Comparison of ENCODE assay signal across 1 cellular context in the genomic region with DNA sequence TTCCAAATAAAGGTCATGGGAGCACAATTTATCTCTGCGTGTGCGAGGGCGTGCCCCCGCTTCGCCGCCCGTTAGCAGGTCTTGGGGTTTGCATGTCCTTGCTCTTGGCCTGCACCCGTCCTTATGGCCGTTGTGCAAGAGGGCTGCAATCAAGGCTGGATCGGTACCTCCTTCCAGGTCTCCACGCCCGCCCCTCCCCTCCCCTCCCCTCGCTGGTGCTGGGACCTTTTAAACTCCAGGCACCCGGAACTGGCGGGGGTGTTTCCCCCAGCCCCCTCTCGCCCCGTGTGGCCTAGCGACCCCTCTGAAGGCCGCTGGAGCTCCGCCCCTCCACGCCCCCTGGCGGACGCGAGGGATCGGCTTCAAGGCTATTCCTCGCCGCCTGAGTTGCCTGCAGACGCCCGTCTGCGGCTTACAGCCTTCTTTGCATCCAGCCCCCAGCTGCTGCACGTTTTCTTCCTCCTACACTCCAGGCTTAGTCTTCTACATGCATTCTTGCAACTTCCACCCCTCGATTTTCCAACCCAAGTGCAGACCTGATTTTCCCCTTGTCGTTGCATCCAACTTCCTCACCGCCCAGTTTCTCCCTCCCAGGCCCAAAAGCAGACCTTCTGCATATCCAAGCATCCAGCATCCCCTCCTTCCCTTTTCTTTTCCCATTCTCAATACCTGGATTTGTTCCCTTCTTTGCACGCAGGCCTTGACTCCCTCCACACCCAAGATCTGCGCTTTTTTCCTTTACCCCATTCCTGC.
A peak's percentile ranks its signal among the peaks of the same experiment; 100 is the strongest.
TF ChIP-seq lines count a peak whose summit lies in the region.

No MANE protein-coding gene starts in this region.

TF ChIP-seq in HepG2, 621 proteins besides CTCF, POLR2A, EP300 and RAD21 (continued from another document and continues in another):
- TF ChIP-seq CBX5 (CRISPR knock-in tag; IDR thresholded peaks at IDR 0.05; ENCODE audit: borderline replicate concordance) (peak; percentile 79; the same call in 1 of the 2 replicates), NAIF1 (CRISPR knock-in tag; IDR thresholded peaks at IDR 0.05; ENCODE audit: borderline replicate concordance) (no peak; the same call in 1 of the 2 replicates), ZNF460 (CRISPR knock-in tag; IDR thresholded peaks at IDR 0.05; ENCODE audit: borderline replicate concordance) (no peak), RNF2 (conservative IDR thresholded peaks at IDR 0.05; ENCODE audit: low read depth) (no peak), HMGA1 (CRISPR knock-in tag; conservative IDR thresholded peaks at IDR 0.05) (no peak), ZGPAT (CRISPR knock-in tag; IDR thresholded peaks at IDR 0.05) (peak; percentile 96), ARHGAP35 (CRISPR knock-in tag; IDR thresholded peaks at IDR 0.05; ENCODE audit: borderline replicate concordance) (no peak), SMYD3 (CRISPR knock-in tag; IDR thresholded peaks at IDR 0.05) (0 out of 2 replicates have a peak, but pooled peaks have one; percentile 34), E2F2 (CRISPR knock-in tag; IDR thresholded peaks at IDR 0.05; ENCODE audit: borderline replicate concordance) (0 out of 2 replicates have a peak, but pooled peaks have one; percentile 11), HDAC6 (IDR thresholded peaks at IDR 0.05; ENCODE audit: low read depth, low read length) (no peak), ZNF552 (CRISPR knock-in tag; IDR thresholded peaks at IDR 0.05; ENCODE audit: borderline replicate concordance) (peak; percentile 45; the same call in 1 of the 2 replicates), NCOA1 (CRISPR knock-in tag; IDR thresholded peaks at IDR 0.05) (peak; percentile 59; the same call in 1 of the 2 replicates), ZNF619 (CRISPR knock-in tag; IDR thresholded peaks at IDR 0.05) (no peak; the same call in 1 of the 2 replicates), EZH2 (conservative IDR thresholded peaks at IDR 0.05; ENCODE audit: low read depth, low read length) (no peak), RBM39 (IDR thresholded peaks at IDR 0.05; ENCODE audit: low read depth, low read length, poor library complexity, severe bottlenecking) (peak; percentile 70), PHF20 (CRISPR knock-in tag; IDR thresholded peaks at IDR 0.05) (no peak; the same call in none of the 2 replicates), TEAD2 (CRISPR knock-in tag; IDR thresholded peaks at IDR 0.05) (no peak), ATAD3A (CRISPR knock-in tag; IDR thresholded peaks at IDR 0.05) (no peak), MAFK (conservative IDR thresholded peaks at IDR 0.05 in 1 of 2, IDR thresholded peaks at IDR 0.05 in 1 of 2; ENCODE audit: low read length in 2 of 2) (0 out of 4 replicates have a peak, but pooled peaks of 1 of the 2 experiments have one; percentile 19), ZNF792 (CRISPR knock-in tag; IDR thresholded peaks at IDR 0.05) (no peak), ZNF101 (CRISPR knock-in tag; IDR thresholded peaks at IDR 0.05; ENCODE audit: borderline replicate concordance, low read depth) (no peak), FOXK1 (CRISPR knock-in tag; IDR thresholded peaks at IDR 0.05; ENCODE audit: borderline replicate concordance, low read depth) (peak; percentile 71; the same call in 1 of the 2 replicates), MYNN (CRISPR knock-in tag; IDR thresholded peaks at IDR 0.05; ENCODE audit: low read depth) (no peak), KLF16 (CRISPR knock-in tag; IDR thresholded peaks at IDR 0.05) (peak; percentile 20 to 92; a peak in 3 of 4 replicates), ZBTB3 (CRISPR knock-in tag; IDR thresholded peaks at IDR 0.05; ENCODE audit: borderline replicate concordance, low read depth) (0 out of 2 replicates have a peak, but pooled peaks have one; percentile 29), ZMYM3 (CRISPR knock-in tag; IDR thresholded peaks at IDR 0.05) (peak; percentile 65; the same call in 1 of the 2 replicates), ZNF513 (CRISPR knock-in tag; conservative IDR thresholded peaks at IDR 0.05) (no peak), ZSCAN20 (CRISPR knock-in tag; IDR thresholded peaks at IDR 0.05; ENCODE audit: borderline replicate concordance) (peak; percentile 11; the same call in 1 of the 2 replicates), KLF11 (CRISPR knock-in tag; IDR thresholded peaks at IDR 0.05) (peak; percentile 84; the same call in 1 of the 2 replicates), PHB2 (IDR thresholded peaks at IDR 0.05; ENCODE audit: partially characterized antibody) (no peak), HNF1A (IDR thresholded peaks at IDR 0.05; ENCODE audit: low read depth) (0 out of 2 replicates have a peak, but pooled peaks have one; percentile 28), HNF1A (CRISPR knock-in tag; IDR thresholded peaks at IDR 0.05; ENCODE audit: borderline replicate concordance) (peak; percentile 82; the same call in 1 of the 2 replicates), ZNF672 (CRISPR knock-in tag; IDR thresholded peaks at IDR 0.05) (no peak; the same call in 1 of the 2 replicates), MEF2D (CRISPR knock-in tag; IDR thresholded peaks at IDR 0.05) (peak; percentile 49; the same call in 1 of the 2 replicates)
- TF ChIP-seq, protein P1, sequence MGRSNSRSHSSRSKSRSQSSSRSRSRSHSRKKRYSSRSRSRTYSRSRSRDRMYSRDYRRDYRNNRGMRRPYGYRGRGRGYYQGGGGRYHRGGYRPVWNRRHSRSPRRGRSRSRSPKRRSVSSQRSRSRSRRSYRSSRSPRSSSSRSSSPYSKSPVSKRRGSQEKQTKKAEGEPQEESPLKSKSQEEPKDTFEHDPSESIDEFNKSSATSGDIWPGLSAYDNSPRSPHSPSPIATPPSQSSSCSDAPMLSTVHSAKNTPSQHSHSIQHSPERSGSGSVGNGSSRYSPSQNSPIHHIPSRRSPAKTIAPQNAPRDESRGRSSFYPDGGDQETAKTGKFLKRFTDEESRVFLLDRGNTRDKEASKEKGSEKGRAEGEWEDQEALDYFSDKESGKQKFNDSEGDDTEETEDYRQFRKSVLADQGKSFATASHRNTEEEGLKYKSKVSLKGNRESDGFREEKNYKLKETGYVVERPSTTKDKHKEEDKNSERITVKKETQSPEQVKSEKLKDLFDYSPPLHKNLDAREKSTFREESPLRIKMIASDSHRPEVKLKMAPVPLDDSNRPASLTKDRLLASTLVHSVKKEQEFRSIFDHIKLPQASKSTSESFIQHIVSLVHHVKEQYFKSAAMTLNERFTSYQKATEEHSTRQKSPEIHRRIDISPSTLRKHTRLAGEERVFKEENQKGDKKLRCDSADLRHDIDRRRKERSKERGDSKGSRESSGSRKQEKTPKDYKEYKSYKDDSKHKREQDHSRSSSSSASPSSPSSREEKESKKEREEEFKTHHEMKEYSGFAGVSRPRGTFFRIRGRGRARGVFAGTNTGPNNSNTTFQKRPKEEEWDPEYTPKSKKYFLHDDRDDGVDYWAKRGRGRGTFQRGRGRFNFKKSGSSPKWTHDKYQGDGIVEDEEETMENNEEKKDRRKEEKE (IDR thresholded peaks at IDR 0.05), result no peak
- TF ChIP-seq, protein P2, sequence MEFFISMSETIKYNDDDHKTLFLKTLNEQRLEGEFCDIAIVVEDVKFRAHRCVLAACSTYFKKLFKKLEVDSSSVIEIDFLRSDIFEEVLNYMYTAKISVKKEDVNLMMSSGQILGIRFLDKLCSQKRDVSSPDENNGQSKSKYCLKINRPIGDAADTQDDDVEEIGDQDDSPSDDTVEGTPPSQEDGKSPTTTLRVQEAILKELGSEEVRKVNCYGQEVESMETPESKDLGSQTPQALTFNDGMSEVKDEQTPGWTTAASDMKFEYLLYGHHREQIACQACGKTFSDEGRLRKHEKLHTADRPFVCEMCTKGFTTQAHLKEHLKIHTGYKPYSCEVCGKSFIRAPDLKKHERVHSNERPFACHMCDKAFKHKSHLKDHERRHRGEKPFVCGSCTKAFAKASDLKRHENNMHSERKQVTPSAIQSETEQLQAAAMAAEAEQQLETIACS (CRISPR knock-in tag; IDR thresholded peaks at IDR 0.05), result 0 out of 2 replicates have a peak, but pooled peaks have one; percentile 13
- TF ChIP-seq, protein P3, sequence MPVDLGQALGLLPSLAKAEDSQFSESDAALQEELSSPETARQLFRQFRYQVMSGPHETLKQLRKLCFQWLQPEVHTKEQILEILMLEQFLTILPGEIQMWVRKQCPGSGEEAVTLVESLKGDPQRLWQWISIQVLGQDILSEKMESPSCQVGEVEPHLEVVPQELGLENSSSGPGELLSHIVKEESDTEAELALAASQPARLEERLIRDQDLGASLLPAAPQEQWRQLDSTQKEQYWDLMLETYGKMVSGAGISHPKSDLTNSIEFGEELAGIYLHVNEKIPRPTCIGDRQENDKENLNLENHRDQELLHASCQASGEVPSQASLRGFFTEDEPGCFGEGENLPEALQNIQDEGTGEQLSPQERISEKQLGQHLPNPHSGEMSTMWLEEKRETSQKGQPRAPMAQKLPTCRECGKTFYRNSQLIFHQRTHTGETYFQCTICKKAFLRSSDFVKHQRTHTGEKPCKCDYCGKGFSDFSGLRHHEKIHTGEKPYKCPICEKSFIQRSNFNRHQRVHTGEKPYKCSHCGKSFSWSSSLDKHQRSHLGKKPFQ (CRISPR knock-in tag; IDR thresholded peaks at IDR 0.05; ENCODE audit: insufficient replicate concordance), result no peak
- TF ChIP-seq, protein P4, sequence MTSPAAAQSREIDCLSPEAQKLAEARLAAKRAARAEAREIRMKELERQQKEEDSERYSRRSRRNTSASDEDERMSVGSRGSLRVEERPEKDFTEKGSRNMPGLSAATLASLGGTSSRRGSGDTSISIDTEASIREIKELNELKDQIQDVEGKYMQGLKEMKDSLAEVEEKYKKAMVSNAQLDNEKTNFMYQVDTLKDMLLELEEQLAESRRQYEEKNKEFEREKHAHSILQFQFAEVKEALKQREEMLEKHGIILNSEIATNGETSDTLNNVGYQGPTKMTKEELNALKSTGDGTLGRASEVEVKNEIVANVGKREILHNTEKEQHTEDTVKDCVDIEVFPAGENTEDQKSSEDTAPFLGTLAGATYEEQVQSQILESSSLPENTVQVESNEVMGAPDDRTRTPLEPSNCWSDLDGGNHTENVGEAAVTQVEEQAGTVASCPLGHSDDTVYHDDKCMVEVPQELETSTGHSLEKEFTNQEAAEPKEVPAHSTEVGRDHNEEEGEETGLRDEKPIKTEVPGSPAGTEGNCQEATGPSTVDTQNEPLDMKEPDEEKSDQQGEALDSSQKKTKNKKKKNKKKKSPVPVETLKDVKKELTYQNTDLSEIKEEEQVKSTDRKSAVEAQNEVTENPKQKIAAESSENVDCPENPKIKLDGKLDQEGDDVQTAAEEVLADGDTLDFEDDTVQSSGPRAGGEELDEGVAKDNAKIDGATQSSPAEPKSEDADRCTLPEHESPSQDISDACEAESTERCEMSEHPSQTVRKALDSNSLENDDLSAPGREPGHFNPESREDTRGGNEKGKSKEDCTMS (CRISPR knock-in tag; conservative IDR thresholded peaks at IDR 0.05), result no peak
- TF ChIP-seq, protein P5, sequence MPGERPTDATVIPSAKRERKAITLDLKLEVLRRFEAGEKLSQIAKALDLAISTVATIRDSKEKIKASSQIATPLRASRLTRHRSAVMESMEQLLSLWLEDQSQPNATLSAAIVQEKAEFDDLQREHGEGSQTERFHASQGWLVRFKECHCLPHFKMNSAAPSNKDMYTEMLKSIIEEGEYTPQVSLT (CRISPR knock-in tag; IDR thresholded peaks at IDR 0.05; ENCODE audit: borderline replicate concordance, low read depth), result 0 out of 2 replicates have a peak, but pooled peaks have one; percentile 46
